Comparison of ENCODE assay signal across 14 cellular contexts in the genomic region with DNA sequence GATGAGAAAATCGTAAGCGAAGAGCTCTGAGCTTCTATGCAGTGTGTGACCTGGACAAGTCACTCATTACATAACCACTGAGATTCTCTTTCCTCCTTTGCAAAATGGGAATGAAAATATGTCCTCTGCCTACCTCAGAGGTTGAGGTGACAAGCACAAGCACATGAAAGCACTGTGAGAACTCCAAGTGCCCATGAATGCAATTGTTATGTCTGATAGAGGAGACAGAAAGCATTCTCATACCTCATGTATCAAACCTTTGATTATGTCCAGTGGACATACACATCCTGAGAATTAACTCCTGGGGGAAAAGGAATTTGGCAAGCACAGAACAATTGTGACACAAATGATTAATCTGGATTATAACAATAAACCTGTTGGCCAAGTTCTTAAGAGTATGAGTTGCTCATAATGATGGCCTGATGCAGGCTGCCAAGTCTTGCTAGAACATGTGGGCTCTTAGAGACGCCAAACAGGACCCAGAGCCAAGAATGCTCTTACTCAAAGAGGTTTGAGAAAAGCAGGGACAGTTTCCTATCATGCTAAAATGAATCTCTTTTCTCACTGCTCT. TPM values are rescaled to one million over a fixed set of nuclear protein-coding genes. Genes with fewer than 3 reads are reported as not detected.
A peak's percentile ranks its signal among the peaks of the same experiment; 100 is the strongest.
DNase-seq lines count a peak whose midpoint lies in the region; ATAC-seq, FAIRE-seq and TF ChIP-seq lines count a peak whose summit lies in the region.
"Had no signal": no experiment of that assay in that cellular context is flagged by ENCODE, and none has a peak within 500 bp of the region (broad histone marks: within the 10 kb centered on the region; RNA-seq: fewer than 3 reads in every experiment).

No MANE protein-coding gene starts in this region.

- no peaks in the 10 kb centered on the region for H3K9me3 Mint-ChIP-seq in activated CD4-positive, alpha-beta T cell treated with anti-CD3 and anti-CD28 coated beads, Interleukin-2, amount 10 ng/mL, durations not matched to agents 24 days and 14 days

- H3K27me3 ChIP-seq in bronchial epithelial cell (ENCODE audit: control insufficient read depth, insufficient read depth, low read length) (no peaks in the 10 kb centered on the region), tibial artery (no peaks in the 10 kb centered on the region), BE2C (no peaks in the 10 kb centered on the region)
- H3K27me3 ChIP-seq: ovary had no signal

- no peaks in the 10 kb centered on the region for H3K36me3 Mint-ChIP-seq in activated CD4-positive, alpha-beta T cell treated with anti-CD3 and anti-CD28 coated beads, Interleukin-2, amount 10 ng/mL, durations not matched to agents 24 days and 14 days (ENCODE audit: low read depth)

- no peak for ATAC-seq in GM18517 (IDR thresholded peaks at IDR 0.05; ENCODE audit: unreplicated experiment)

- intact Hi-C loops in tibial artery (cut with DNase I; ENCODE audit: low total_unique reads), result no loop called here
- intact Hi-C loops in activated CD4-positive, alpha-beta T cell treated with anti-CD3 and anti-CD28 coated beads, Interleukin-2, amount 10 ng/mL, durations not matched to agents 24 days and 14 days (cut with micrococcal nuclease), result no loop called here

- H3K4me1 ChIP-seq in tibial artery (peaks cover 0 to 16% (median 3%) of the 10 kb centered on the region in 4 donors), BE2C (no peaks in the 10 kb centered on the region; the same call in 1 of the 2 replicates)

- H3K4me1 Mint-ChIP-seq in activated CD4-positive, alpha-beta T cell treated with anti-CD3 and anti-CD28 coated beads, Interleukin-2, amount 10 ng/mL, durations not matched to agents 24 days and 14 days, result no peaks in the 10 kb centered on the region

- DNase-seq in HFF-Myc (ENCODE audit: extremely low read depth, low read depth) (peak; percentile 42), bronchial epithelial cell (ENCODE audit: low read depth) (peak; percentile 97), kidney glomerular epithelial cell (lab: John Stamatoyannopoulos, UW) (peak; percentile 11), tibial artery (peak; percentile 75), BE2C (no peak)
- DNase-seq in activated CD4-positive, alpha-beta T cell treated with anti-CD3 and anti-CD28 coated beads, Interleukin-2, amount 10 ng/mL, durations not matched to agents 24 days and 14 days, result no peak
- DNase-seq: activated naive CD4-positive, alpha-beta T cell treated with anti-CD3 and anti-CD28 coated beads, Interleukin-2, amount 50 U/mL, for 16 hours; NCI-H524 treated with DMSO at 0.1 percent for 48 hours; stimulated activated CD8-positive, alpha-beta memory T cell treated with anti-CD3 and anti-CD28 coated beads, Interleukin-4, amount 100 ng/mL, for 48 hours; T1000 had no signal

- no peak overlapping the region for H3K27ac Mint-ChIP-seq in activated CD4-positive, alpha-beta T cell treated with anti-CD3 and anti-CD28 coated beads, Interleukin-2, amount 10 ng/mL, durations not matched to agents 24 days and 14 days

- no peaks in the 10 kb centered on the region for H3K36me3 ChIP-seq in bronchial epithelial cell (ENCODE audit: control insufficient read depth, insufficient read depth, low read length)
- H3K36me3 ChIP-seq in tibial artery, result no peaks in the 10 kb centered on the region
- H3K36me3 ChIP-seq in BE2C, result no peaks in the 10 kb centered on the region
- H3K36me3 ChIP-seq: HAP-1, ovary had no signal

- no peak overlapping the region for H3K4me3 ChIP-seq in HFF-Myc (replicated peaks; ENCODE audit: low read depth, low read length)
- no peak overlapping the region for H3K4me3 ChIP-seq in bronchial epithelial cell (ENCODE audit: low read depth, low read length)
- H3K4me3 ChIP-seq in tibial artery, result no peak overlapping the region
- H3K4me3 ChIP-seq in BE2C (ENCODE audit: low read depth, low read length), result no peak overlapping the region
- H3K4me3 ChIP-seq: HAP-1, ovary had no signal

- TF ChIP-seq CTCF in HFF-Myc (IDR thresholded peaks at IDR 0.05; ENCODE audit: low read depth, low read length, missing control alignments) (no peak), bronchial epithelial cell (IDR thresholded peaks at IDR 0.05; ENCODE audit: insufficient read depth, low read length, severe bottlenecking) (no peak), tibial artery (IDR thresholded peaks at IDR 0.05) (no peak), BE2C (IDR thresholded peaks at IDR 0.05; ENCODE audit: low read depth, low read length) (no peak)

- H3K4me3 Mint-ChIP-seq in activated CD4-positive, alpha-beta T cell treated with anti-CD3 and anti-CD28 coated beads, Interleukin-2, amount 10 ng/mL, durations not matched to agents 24 days and 14 days, result no peak overlapping the region

- H3K27ac ChIP-seq in tibial artery, result no peak overlapping the region
- H3K27ac ChIP-seq: ovary had no signal

- no peaks in the 10 kb centered on the region for H3K9me3 ChIP-seq in tibial artery
- H3K9me3 ChIP-seq in BE2C, result no peaks in the 10 kb centered on the region
- H3K9me3 ChIP-seq: HAP-1, ovary had no signal

- peaks cover 27% of the 10 kb centered on the region for H3K27me3 Mint-ChIP-seq in activated CD4-positive, alpha-beta T cell treated with anti-CD3 and anti-CD28 coated beads, Interleukin-2, amount 10 ng/mL, durations not matched to agents 24 days and 14 days

- FAIRE-seq in bronchial epithelial cell (lab: Jason Lieb, UNC), result no peak
- FAIRE-seq: GM12891 had no signal

RNA-seq across cellular contexts. Expression of gene RMDN2, which starts 8.5 kb away (rescaled TPM):
- total RNA-seq in bronchial epithelial cell, result 1.2 and 1.3 TPM in 2 replicates
- 1.2 and 1.7 TPM in 2 replicates for total RNA-seq in activated CD4-positive, alpha-beta T cell treated with anti-CD3 and anti-CD28 coated beads, Interleukin-2, amount 10 ng/mL, durations not matched to agents 24 days and 14 days
- polyA plus RNA-seq in BE2C (2012; ENCODE audit: insufficient read depth, insufficient read length, low read depth), result 1.3 TPM

Comparison
In these comparisons a context has a peak if more than half of its experiments do, and no peak if none do; other contexts are left out.
1. DNase-seq: peak in HFF-Myc (single experiment), bronchial epithelial cell (single experiment), kidney glomerular epithelial cell (single experiment) and tibial artery (2 of 2); none in activated CD4-positive, alpha-beta T cell treated with anti-CD3 and anti-CD28 coated beads, Interleukin-2, amount 10 ng/mL, durations not matched to agents 24 days and 14 days (single experiment) and BE2C (single experiment).